ENCODE assay signal across 20 cellular contexts in genomic region chr3:134621824-134622223, GRCh38. TPM values are rescaled to one million over a fixed set of nuclear protein-coding genes. Genes with fewer than 3 reads are reported as not detected.
"Had no signal": no experiment of that assay in that cellular context is flagged by ENCODE, and none has a peak within 500 bp of the region (broad histone marks: within the 10 kb centered on the region; RNA-seq: fewer than 3 reads in every experiment).

No MANE protein-coding gene starts in this region.

- H3K27ac ChIP-seq: body of pancreas, tibial artery, uterus had no signal

- H3K4me3 ChIP-seq: body of pancreas, tibial artery, uterus had no signal

- H3K36me3 ChIP-seq: uterus had no signal

- H3K4me1 ChIP-seq: body of pancreas, tibial artery, uterus had no signal

- H3K9me3 ChIP-seq: body of pancreas, tibial artery, uterus had no signal

- ATAC-seq: activated CD8-positive, alpha-beta T cell treated with anti-CD3 and anti-CD28 coated beads, Interleukin-2, amount 10 ng/mL, durations not matched to agents 7 days and 5 days; activated naive CD4-positive, alpha-beta T cell treated with anti-CD3 and anti-CD28 coated beads, Interleukin-2, amount 50 U/mL, for 72 hours; body of pancreas; left ventricle myocardium superior; natural killer cell; stimulated activated memory B cell treated with anti-CD40 and anti-IgM and Interleukin-4, amounts not matched to agents 10 μg/mL and 1 μg/mL and 100 μg/mL, for 72 hours had no signal

- DNase-seq: activated B cell treated with CpG ODN at 0.5 μM for 24 hours; activated CD4-positive, alpha-beta T cell treated with anti-CD3 and anti-CD28 coated beads for 48 hours; activated CD8-positive, alpha-beta memory T cell treated with anti-CD3 and anti-CD28 coated beads, Interleukin-2, amount 50 U/mL, for 4 hours; activated CD8-positive, alpha-beta T cell treated with anti-CD3 and anti-CD28 coated beads, Interleukin-2, amount 10 ng/mL, durations not matched to agents 7 days and 5 days; activated effector memory CD4-positive, alpha-beta T cell treated with anti-CD3 and anti-CD28 coated beads, Interleukin-2, amount 50 U/mL, for 16 hours; activated T-cell treated with anti-CD3 and anti-CD28 coated beads, Interleukin-2, amount 50 U/mL, for 48 hours; amniotic stem cell; body of pancreas; cortex of kidney; effector CD4-positive, alpha-beta T cell; hippocampal formation; kidney; left ventricle myocardium superior; natural killer cell; retina; stimulated activated CD4-positive, alpha-beta T cell treated with anti-CD3 and anti-CD28 coated beads, Interleukin-2, amount 100 ng/mL, for 48 hours; tibial artery; uterus had no signal

- H3K27me3 ChIP-seq: body of pancreas, tibial artery, uterus had no signal

RNA-seq across cellular contexts. Expression of gene KY, which starts 29.0 kb away (rescaled TPM):
- total RNA-seq: activated B cell treated with CpG ODN at 0.5 μM for 24 hours; activated CD8-positive, alpha-beta T cell treated with anti-CD3 and anti-CD28 coated beads, Interleukin-2, amount 10 ng/mL, durations not matched to agents 7 days and 5 days; activated naive CD4-positive, alpha-beta T cell treated with anti-CD3 and anti-CD28 coated beads, Interleukin-2, amount 50 U/mL, for 72 hours had no signal
